In the genomic region with DNA sequence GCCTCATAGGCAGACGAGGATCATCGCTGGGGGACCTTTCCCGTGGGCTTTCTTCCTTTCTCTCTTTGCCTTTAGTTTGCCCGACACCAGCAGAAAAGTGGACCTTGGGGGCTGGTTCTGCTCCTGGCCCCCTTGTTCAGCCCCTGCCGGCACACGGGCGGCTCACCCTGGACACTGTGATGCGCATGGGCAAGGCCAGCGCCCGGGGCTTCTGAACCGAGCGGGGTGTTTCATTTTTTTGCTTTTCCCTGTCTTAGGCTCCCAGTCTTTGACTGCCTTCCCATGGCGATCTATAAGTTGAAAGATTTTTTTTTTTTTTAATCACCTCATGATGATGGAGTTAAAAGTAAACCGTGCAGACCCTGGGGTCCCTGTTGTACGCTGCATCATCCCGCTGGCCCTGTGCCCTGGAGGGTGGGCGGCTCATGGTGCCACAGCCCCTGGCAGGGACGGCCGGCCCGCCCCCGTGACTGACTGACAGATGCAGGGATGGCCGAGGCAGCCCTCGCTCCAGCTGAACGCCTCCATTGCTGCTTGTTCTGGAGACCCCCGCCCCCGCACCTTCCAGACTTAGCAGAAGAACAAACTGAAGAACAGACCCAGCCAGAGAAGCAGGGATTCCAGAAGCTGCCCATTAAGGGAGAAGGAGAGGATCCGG, we compare ENCODE assay signal across 17 cellular contexts. TPM values are rescaled to one million over a fixed set of nuclear protein-coding genes. Genes with fewer than 3 reads are reported as not detected.
DNase-seq lines count a peak whose midpoint lies in the region; ATAC-seq and TF ChIP-seq lines count a peak whose summit lies in the region.
"Had no signal": no experiment of that assay in that cellular context is flagged by ENCODE, and none has a peak within 500 bp of the region (broad histone marks: within the 10 kb centered on the region; RNA-seq: fewer than 3 reads in every experiment).

No MANE protein-coding gene starts in this region.

- H3K9me3 ChIP-seq in neural progenitor cell (ENCODE audit: low read depth): no peaks in the 10 kb centered on the region
- no peaks in the 10 kb centered on the region for H3K9me3 ChIP-seq in thoracic aorta
- no peaks in the 10 kb centered on the region for H3K9me3 ChIP-seq in sigmoid colon

- no peak overlapping the region for H3K9ac ChIP-seq in neural progenitor cell
- H3K9ac ChIP-seq: GM23248 had no signal

- H3K27me3 ChIP-seq in neural progenitor cell (no peaks in the 10 kb centered on the region), thoracic aorta (replicated peaks; ENCODE audit: insufficient read depth) (no peaks in the 10 kb centered on the region), sigmoid colon (no peaks in the 10 kb centered on the region)

- H3K79me2 ChIP-seq in neural progenitor cell (ENCODE audit: low read depth): no peaks in the 10 kb centered on the region

- TF ChIP-seq CTCF in RWPE1 (conservative IDR thresholded peaks at IDR 0.05; ENCODE audit: low read depth) (no peak), neural progenitor cell (IDR thresholded peaks at IDR 0.05) (no peak), thoracic aorta (IDR thresholded peaks at IDR 0.05) (no peak), sigmoid colon (IDR thresholded peaks at IDR 0.05) (no peak)

- 94 to 95% methylated on average over 27 of the region's 27 CpGs for WGBS in sigmoid colon, 2 donors

- no peak for ATAC-seq in thoracic aorta (ENCODE audit: insufficient number of reproducible peaks, low FRiP score, low read depth)
- ATAC-seq: CD8-positive, alpha-beta T cell; HCT116 had no signal

- H3K27me3 Mint-ChIP-seq in activated naive CD4-positive, alpha-beta T cell treated with anti-CD3 and anti-CD28 coated beads, Interleukin-2, amount 10 ng/mL, durations not matched to agents 7 days and 5 days: no peaks in the 10 kb centered on the region
- H3K27me3 Mint-ChIP-seq in activated naive CD4-positive, alpha-beta T cell treated with anti-CD3 and anti-CD28 coated beads for 36 hours (ENCODE audit: low read depth): no peaks in the 10 kb centered on the region
- peaks cover 2% of the 10 kb centered on the region for H3K27me3 Mint-ChIP-seq in neural progenitor cell (ENCODE audit: insufficient read depth, low read depth)
- H3K27me3 Mint-ChIP-seq: B cell had no signal

- TF ChIP-seq EP300 in sigmoid colon (IDR thresholded peaks at IDR 0.05): no peak

- no peak for DNase-seq in activated naive CD4-positive, alpha-beta T cell treated with anti-CD3 and anti-CD28 coated beads, Interleukin-2, amount 10 ng/mL, durations not matched to agents 7 days and 5 days
- DNase-seq in activated naive CD4-positive, alpha-beta T cell treated with anti-CD3 and anti-CD28 coated beads for 36 hours: no peak
- DNase-seq in RWPE1 (ENCODE audit: low spot score): no peak
- no peak for DNase-seq in neural progenitor cell (ENCODE audit: low spot score)
- no peak for DNase-seq in thoracic aorta (ENCODE audit: low spot score)
- DNase-seq in sigmoid colon: no peak
- no peak for DNase-seq in mucosa of gallbladder (ENCODE audit: low spot score)
- DNase-seq: CD8-positive, alpha-beta T cell; COR-L47; DMS153; DMS79 treated with DMSO at 0.1 percent for 48 hours; EL; GM23248 had no signal

- H3K4me1 Mint-ChIP-seq in activated naive CD4-positive, alpha-beta T cell treated with anti-CD3 and anti-CD28 coated beads, Interleukin-2, amount 10 ng/mL, durations not matched to agents 7 days and 5 days: no peaks in the 10 kb centered on the region
- H3K4me1 Mint-ChIP-seq in activated naive CD4-positive, alpha-beta T cell treated with anti-CD3 and anti-CD28 coated beads for 36 hours (ENCODE audit: low read depth): no peaks in the 10 kb centered on the region
- no peaks in the 10 kb centered on the region for H3K4me1 Mint-ChIP-seq in neural progenitor cell
- H3K4me1 Mint-ChIP-seq: B cell had no signal

- intact Hi-C loops in activated naive CD4-positive, alpha-beta T cell treated with anti-CD3 and anti-CD28 coated beads for 36 hours (cut with micrococcal nuclease): no loop called here
- intact Hi-C loops in sigmoid colon (cut with DNase I): no loop called here

- peaks cover 49% of the 10 kb centered on the region for H3K36me3 Mint-ChIP-seq in activated naive CD4-positive, alpha-beta T cell treated with anti-CD3 and anti-CD28 coated beads, Interleukin-2, amount 10 ng/mL, durations not matched to agents 7 days and 5 days
- peaks cover 19% of the 10 kb centered on the region for H3K36me3 Mint-ChIP-seq in activated naive CD4-positive, alpha-beta T cell treated with anti-CD3 and anti-CD28 coated beads for 36 hours (ENCODE audit: low read depth)
- H3K36me3 Mint-ChIP-seq in neural progenitor cell: peaks cover 28% of the 10 kb centered on the region

- H2AFZ ChIP-seq in neural progenitor cell (replicated peaks): no peak overlapping the region
- H2AFZ ChIP-seq: GM23248 had no signal

- peaks cover 10% of the 10 kb centered on the region for H3F3A ChIP-seq in neural progenitor cell (ENCODE audit: low read depth)

- no peak overlapping the region for H3K4me3 Mint-ChIP-seq in activated naive CD4-positive, alpha-beta T cell treated with anti-CD3 and anti-CD28 coated beads, Interleukin-2, amount 10 ng/mL, durations not matched to agents 7 days and 5 days
- no peak overlapping the region for H3K4me3 Mint-ChIP-seq in activated naive CD4-positive, alpha-beta T cell treated with anti-CD3 and anti-CD28 coated beads for 36 hours
- H3K4me3 Mint-ChIP-seq in neural progenitor cell: no peak overlapping the region
- H3K4me3 Mint-ChIP-seq: B cell; CD8-positive, alpha-beta T cell had no signal

- no peaks in the 10 kb centered on the region for H3K9me3 Mint-ChIP-seq in activated naive CD4-positive, alpha-beta T cell treated with anti-CD3 and anti-CD28 coated beads, Interleukin-2, amount 10 ng/mL, durations not matched to agents 7 days and 5 days
- H3K9me3 Mint-ChIP-seq in activated naive CD4-positive, alpha-beta T cell treated with anti-CD3 and anti-CD28 coated beads for 36 hours: no peaks in the 10 kb centered on the region
- no peaks in the 10 kb centered on the region for H3K9me3 Mint-ChIP-seq in neural progenitor cell
- H3K9me3 Mint-ChIP-seq: CD8-positive, alpha-beta T cell had no signal

- H3K4me1 ChIP-seq in neural progenitor cell: no peaks in the 10 kb centered on the region
- H3K4me1 ChIP-seq in thoracic aorta (ENCODE audit: control insufficient read depth in 1 of 2, low read depth in 2 of 2): peaks cover 0 to 11% of the 10 kb centered on the region in 2 donors
- H3K4me1 ChIP-seq in sigmoid colon: no peaks in the 10 kb centered on the region

- POLR2A ChIA-PET in RWPE1 (lab: Yijun Ruan, JAX; ENCODE audit: low non-redundant PET): no interaction called here

- H3K4me2 ChIP-seq in neural progenitor cell: no peak overlapping the region

- peak overlapping the region; percentile 4; the same call in 1 of the 2 replicates for H3K27ac ChIP-seq in RWPE1
- H3K27ac ChIP-seq in neural progenitor cell: no peak overlapping the region
- peak overlapping the region in 1 of 2 donors; percentile 23 for H3K27ac ChIP-seq in thoracic aorta
- H3K27ac ChIP-seq in sigmoid colon: no peak overlapping the region
- H3K27ac ChIP-seq: C4-2B, GM23248 had no signal

- H3K4me3 ChIP-seq in neural progenitor cell: no peak overlapping the region
- H3K4me3 ChIP-seq in thoracic aorta: peak overlapping the region; percentile 59
- no peak overlapping the region for H3K4me3 ChIP-seq in sigmoid colon
- H3K4me3 ChIP-seq: GM23248 had no signal

- CTCF ChIA-PET in activated naive CD4-positive, alpha-beta T cell treated with anti-CD3 and anti-CD28 coated beads, Interleukin-2, amount 10 ng/mL, durations not matched to agents 7 days and 5 days (lab: Charles Lee): no interaction called here
- CTCF ChIA-PET in activated naive CD4-positive, alpha-beta T cell treated with anti-CD3 and anti-CD28 coated beads for 36 hours (lab: Charles Lee): no interaction called here
- CTCF ChIA-PET in RWPE1 (lab: Yijun Ruan, JAX): interaction anchor here (0.6 kb wide), 1 partner anchor 13 kb away, joined by 4 read pairs; no protein-coding TSS in a partner anchor

- peak overlapping the region; percentile 55 for H3K27ac Mint-ChIP-seq in activated naive CD4-positive, alpha-beta T cell treated with anti-CD3 and anti-CD28 coated beads, Interleukin-2, amount 10 ng/mL, durations not matched to agents 7 days and 5 days
- no peak overlapping the region for H3K27ac Mint-ChIP-seq in activated naive CD4-positive, alpha-beta T cell treated with anti-CD3 and anti-CD28 coated beads for 36 hours
- peak overlapping the region; percentile 33 for H3K27ac Mint-ChIP-seq in neural progenitor cell
- H3K27ac Mint-ChIP-seq: B cell; CD8-positive, alpha-beta T cell had no signal

- H3K36me3 ChIP-seq in neural progenitor cell (no peaks in the 10 kb centered on the region), thoracic aorta (peaks cover 39% of the 10 kb centered on the region), sigmoid colon (peaks cover 10 to 68% (median 35%) of the 10 kb centered on the region in 4 donors)

- no peak for TF ChIP-seq POLR2A in sigmoid colon (IDR thresholded peaks at IDR 0.05)

- peaks cover 2% of the 10 kb centered on the region for H4K20me1 ChIP-seq in neural progenitor cell (ENCODE audit: low read depth)

RNA-seq across cellular contexts. Expression of gene TSSK6, which starts 9.6 kb away (rescaled TPM):
- 1 to 10 TPM; 4.5 TPM for total RNA-seq in activated naive CD4-positive, alpha-beta T cell treated with anti-CD3 and anti-CD28 coated beads for 36 hours
- total RNA-seq in neural progenitor cell (ENCODE audit: low replicate concordance) (4.6 and 7.0 TPM in 2 replicates), thoracic aorta (1 to 10 TPM; 1.5 to 3.6 TPM), sigmoid colon (1 to 10 TPM; 1.2 to 3.3 (median 1.5) TPM), mucosa of gallbladder (3.3 TPM)
- polyA plus RNA-seq in sigmoid colon: 1 to 10 TPM; 1.2 to 3.0 (median 2.4) TPM

RNA-seq across cellular contexts. Expression of gene NDUFA13, which starts 10.2 kb away (rescaled TPM):
- total RNA-seq in activated naive CD4-positive, alpha-beta T cell treated with anti-CD3 and anti-CD28 coated beads for 36 hours: 100 to 1,000 TPM; 351 to 376 TPM
- 78.6 and 108 TPM in 2 replicates for total RNA-seq in neural progenitor cell (ENCODE audit: low replicate concordance)
- total RNA-seq in thoracic aorta: 10 to 100 TPM; 15.5 to 60.8 TPM
- 100 to 1,000 TPM in 1 of 4 donors, 10 to 100 TPM in 3; 31.3 to 110 (median 55.4) TPM for total RNA-seq in sigmoid colon
- polyA plus RNA-seq in sigmoid colon: 100 to 1,000 TPM; 239 to 339 (median 283) TPM
- total RNA-seq in mucosa of gallbladder: 376 TPM

RNA-seq across cellular contexts. Expression of gene YJEFN3, which starts 22.9 kb away (rescaled TPM):
- 1 to 10 TPM; 6.5 to 7.2 TPM for total RNA-seq in activated naive CD4-positive, alpha-beta T cell treated with anti-CD3 and anti-CD28 coated beads for 36 hours
- total RNA-seq in neural progenitor cell (ENCODE audit: low replicate concordance) (2.6 and 5.1 TPM in 2 replicates), thoracic aorta (1 to 10 TPM; 2.0 to 7.9 TPM), sigmoid colon (1 to 10 TPM in 3 of 4 donors, under 1 TPM in 1; 0.71 to 3.1 (median 1.9) TPM), mucosa of gallbladder (8.9 TPM)
- 10 to 100 TPM in 1 of 3 donors, not detected in 2; 14.4 TPM for polyA plus RNA-seq in sigmoid colon
- total RNA-seq: GM23248 had no signal

RNA-seq across cellular contexts. Expression of gene CILP2, which starts 32.3 kb away (rescaled TPM):
- under 1 TPM; 0.14 to 0.22 TPM for total RNA-seq in activated naive CD4-positive, alpha-beta T cell treated with anti-CD3 and anti-CD28 coated beads for 36 hours
- 1.0 and 3.3 TPM in 2 replicates for total RNA-seq in neural progenitor cell (ENCODE audit: low replicate concordance)
- total RNA-seq in thoracic aorta: 1 to 10 TPM in 1 of 2 donors, under 1 TPM in 1; 0.81 to 1.5 TPM
- under 1 TPM in 1 of 4 donors, not detected in 3; 0.16 TPM for total RNA-seq in sigmoid colon
- under 1 TPM in 1 of 3 donors, not detected in 2; 0.29 TPM for polyA plus RNA-seq in sigmoid colon
- total RNA-seq in mucosa of gallbladder: 0.26 TPM
- total RNA-seq: HT-29 had no signal
